Comparison of ENCODE assay signal across 8 cellular contexts in the genomic region with DNA sequence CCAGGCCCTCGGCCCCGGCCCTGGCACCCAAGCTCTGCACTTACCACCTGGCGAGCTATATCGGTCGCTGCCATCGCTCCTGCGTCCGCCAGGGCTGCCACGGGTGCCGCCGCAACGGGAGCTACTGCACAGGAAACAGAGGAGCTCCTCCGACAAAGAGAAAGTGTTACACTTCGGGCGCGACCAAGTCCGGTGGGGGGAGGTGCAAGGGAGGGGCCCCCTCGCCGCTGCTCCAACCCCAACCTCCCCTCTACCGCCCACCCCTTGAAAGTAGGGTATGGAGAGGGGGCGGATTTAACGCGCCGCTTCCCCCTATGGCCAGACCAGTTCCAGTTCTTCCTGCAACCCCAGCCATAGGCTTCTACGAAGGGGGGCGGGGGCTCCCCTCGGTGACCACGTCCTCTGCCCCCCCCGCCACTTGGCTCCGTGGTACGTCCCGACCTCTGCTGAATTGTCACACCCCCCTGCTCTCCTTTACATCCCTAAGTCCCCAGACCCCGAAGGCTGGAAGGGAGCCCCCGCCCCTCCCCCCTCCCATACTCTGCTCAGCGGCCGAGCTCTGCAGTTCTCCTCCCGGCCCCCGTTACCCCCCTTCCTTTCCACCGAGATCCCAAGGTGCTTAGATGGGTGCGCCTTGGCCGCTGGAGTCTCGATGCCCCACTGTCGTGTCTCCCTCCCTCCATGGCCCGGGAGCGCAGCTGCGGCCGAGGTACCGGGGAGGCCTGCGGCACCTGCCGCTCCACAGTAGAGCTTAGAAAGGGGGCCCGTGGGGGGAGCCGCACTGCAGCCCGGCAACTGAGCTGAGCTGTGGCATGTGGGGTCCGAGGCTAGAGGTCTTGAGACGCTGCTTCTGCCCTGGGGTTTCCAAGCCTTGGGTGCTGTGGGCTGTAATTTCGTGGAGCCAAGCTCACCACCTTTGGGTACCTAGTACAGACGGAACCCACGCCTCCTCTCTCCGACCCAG. TPM values are rescaled to one million over a fixed set of nuclear protein-coding genes. Genes with fewer than 3 reads are reported as not detected.
A peak's percentile ranks its signal among the peaks of the same experiment; 100 is the strongest.
DNase-seq lines count a peak whose midpoint lies in the region; ATAC-seq, FAIRE-seq and TF ChIP-seq lines count a peak whose summit lies in the region.

A gene (minus strand): TSS at position 137 of the 964 bp plus-strand sequence. CDS start 63 bp downstream, at position 74.

- no peak for FAIRE-seq in pancreas (lab: Jason Lieb, UNC)

- peak within 1 kb of the TSS; percentile 100 for H3K27ac Mint-ChIP-seq in activated naive CD4-positive, alpha-beta T cell treated with anti-CD3 and anti-CD28 coated beads for 36 hours

- no peaks in the 10 kb centered on the region for H3K27me3 Mint-ChIP-seq in activated naive CD4-positive, alpha-beta T cell treated with anti-CD3 and anti-CD28 coated beads for 36 hours (ENCODE audit: low read depth)

- H3K9ac ChIP-seq in KMS-11, result peak within 1 kb of the TSS; percentile 79
- H3K9ac ChIP-seq in SK-N-SH, result peak within 1 kb of the TSS; percentile 57; the same call in 1 of the 2 replicates

- H3K4me3 ChIP-seq in KMS-11 (IDR thresholded peaks at IDR 0.05; ENCODE audit: insufficient read depth, low read depth, low read length) (no peak within 1 kb of the TSS), SK-N-SH (ENCODE audit: low read depth in 2 of 2, low read length in 1 of 2) (peak within 1 kb of the TSS; percentile 59 to 62), pancreas (peak within 1 kb of the TSS; percentile 44 to 60 (median 50)), tibial nerve (peak within 1 kb of the TSS; percentile 52 to 76 (median 63))

- peak; percentile 83 for DNase-seq in EL
- DNase-seq in SK-N-SH, result peak; percentile 88
- peak; percentile 86 for DNase-seq in activated naive CD4-positive, alpha-beta T cell treated with anti-CD3 and anti-CD28 coated beads for 36 hours
- peak in 41 of 42 donors; percentile 1 to 70 (median 43) for DNase-seq in head of caudate nucleus
- DNase-seq in pancreas, result peak; percentile 37 to 81 (median 56)
- DNase-seq in tibial nerve (ENCODE audit: low spot score in 2 of 2), result peak; percentile 26 to 42

- H3K27me3 ChIP-seq in KMS-11 (ENCODE audit: insufficient read depth, low read depth) (no peaks in the 10 kb centered on the region), SK-N-SH (ENCODE audit: insufficient read depth) (peaks cover 37% of the 10 kb centered on the region), pancreas (no peaks in the 10 kb centered on the region), tibial nerve (no peaks in the 10 kb centered on the region)

- H4K20me1 ChIP-seq in KMS-11 (ENCODE audit: insufficient read depth) (no peaks in the 10 kb centered on the region), SK-N-SH (ENCODE audit: insufficient read depth) (no peaks in the 10 kb centered on the region)

- H3K9me3 ChIP-seq in SK-N-SH (no peaks in the 10 kb centered on the region), pancreas (no peaks in the 10 kb centered on the region), tibial nerve (no peaks in the 10 kb centered on the region)

- no peak for TF ChIP-seq POLR2A in tibial nerve (IDR thresholded peaks at IDR 0.05)

- peak within 1 kb of the TSS; percentile 95 for H3K4me3 Mint-ChIP-seq in activated naive CD4-positive, alpha-beta T cell treated with anti-CD3 and anti-CD28 coated beads for 36 hours

- H3K36me3 ChIP-seq in KMS-11 (ENCODE audit: insufficient read depth) (no peaks in the 10 kb centered on the region), SK-N-SH (replicated peaks in 1 of 2; ENCODE audit: control insufficient read depth in 1 of 2, insufficient read depth in 2 of 2, low read length in 1 of 2) (no peaks in the 10 kb centered on the region), pancreas (no peaks in the 10 kb centered on the region), tibial nerve (no peaks in the 10 kb centered on the region)

- CTCF ChIA-PET in SK-N-SH (lab: Yijun Ruan, JAX), result interaction anchor here (1.0 to 1.7 kb wide), 5 partner anchors 18 to 83 kb away, joined by 3 to 4 read pairs (median 4); no protein-coding TSS in a partner anchor
- CTCF ChIA-PET in activated naive CD4-positive, alpha-beta T cell treated with anti-CD3 and anti-CD28 coated beads for 36 hours (lab: Charles Lee), result interaction anchor here (0.6 to 1.9 kb wide), 6 partner anchors 16 to 177 kb away, joined by 3 to 6 read pairs (median 4); no protein-coding TSS in a partner anchor

- intact Hi-C loops in activated naive CD4-positive, alpha-beta T cell treated with anti-CD3 and anti-CD28 coated beads for 36 hours (cut with micrococcal nuclease), result loop anchor here (1.0 to 5.0 kb wide), 7 partner anchors 63 to 250 kb away; a partner anchor contains a TSS
- intact Hi-C loops in head of caudate nucleus (cut with DNase I) (no loop called here), pancreas (cut with DNase I) (no loop called here)

- ATAC-seq in GM21723 (IDR thresholded peaks at IDR 0.05; ENCODE audit: unreplicated experiment) (peak; percentile 69), pancreas (peak; percentile 73 to 86 (median 84))

- H3K4me1 ChIP-seq in KMS-11 (ENCODE audit: low read depth, poor library complexity, severe bottlenecking) (peaks cover 32% of the 10 kb centered on the region), SK-N-SH (ENCODE audit: control insufficient read depth in 1 of 2, insufficient read depth in 2 of 2, low read depth in 1 of 2, low read length in 1 of 2) (peaks cover 0 to 13% of the 10 kb centered on the region in 2 experiments; a peak in 1 of 4 replicates), pancreas (no peaks in the 10 kb centered on the region), tibial nerve (peaks cover 0 to 17% (median 0%) of the 10 kb centered on the region in 4 donors)

- no peak for TF ChIP-seq RAD21 in SK-N-SH (IDR thresholded peaks at IDR 0.05; ENCODE audit: low read length)

- TF ChIP-seq EP300 in SK-N-SH (IDR thresholded peaks at IDR 0.05; ENCODE audit: borderline replicate concordance in 1 of 2, low read depth in 1 of 2, low read length in 1 of 2), result no peak
- TF ChIP-seq EP300 in tibial nerve (IDR thresholded peaks at IDR 0.05), result peak in 1 of 2 donors; percentile 63

- TF ChIP-seq CTCF in KMS-11 (conservative IDR thresholded peaks at IDR 0.05; ENCODE audit: low read depth, low read length), result no peak
- TF ChIP-seq CTCF in SK-N-SH (IDR thresholded peaks at IDR 0.05), result no peak; the same call in 1 of the 2 replicates
- TF ChIP-seq CTCF in pancreas (IDR thresholded peaks at IDR 0.05), result no peak
- TF ChIP-seq CTCF in tibial nerve (IDR thresholded peaks at IDR 0.05), result peak in 2 of 5 experiments; percentile 31 to 40

- no peaks in the 10 kb centered on the region for H3K9me2 ChIP-seq in SK-N-SH

- H3K4me2 ChIP-seq in KMS-11 (peak within 1 kb of the TSS; percentile 93), SK-N-SH (peak within 1 kb of the TSS; percentile 66)

- POLR2A ChIA-PET in SK-N-SH (lab: Yijun Ruan, JAX), result interaction anchor here (0.9 to 1.9 kb wide), 5 partner anchors 19 to 98 kb away, joined by 4 to 7 read pairs (median 4); a partner anchor contains a TSS

- WGBS in SK-N-SH (ENCODE audit: low lambda C conversion rate), result 27% methylated on average over 26 of the region's 59 CpGs
- 14 to 29% methylated on average over 53 to 55 of the region's 59 CpGs for WGBS in pancreas, 2 donors
- WGBS in tibial nerve, 2 donors, result 0 to 43% methylated on average over 10 to 41 of the region's 59 CpGs

- peaks cover 10% of the 10 kb centered on the region for H3K36me3 Mint-ChIP-seq in activated naive CD4-positive, alpha-beta T cell treated with anti-CD3 and anti-CD28 coated beads for 36 hours (ENCODE audit: low read depth)

- peak within 1 kb of the TSS; percentile 58 for H3K27ac ChIP-seq in KMS-11
- H3K27ac ChIP-seq in SK-N-SH (ENCODE audit: low read depth in 2 of 2, low read length in 1 of 2), result peak within 1 kb of the TSS; percentile 18 to 72; a peak in 3 of 4 replicates
- H3K27ac ChIP-seq in pancreas, result peak within 1 kb of the TSS in 3 of 4 donors; percentile 7 to 53 (median 39)
- peak within 1 kb of the TSS; percentile 48 to 80 (median 78) for H3K27ac ChIP-seq in tibial nerve

- H2AFZ ChIP-seq in KMS-11 (ENCODE audit: low read depth) (peak within 1 kb of the TSS; percentile 79), SK-N-SH (ENCODE audit: low read depth) (peak within 1 kb of the TSS; percentile 74; the same call in 1 of the 2 replicates)

- H3K79me2 ChIP-seq in KMS-11 (ENCODE audit: insufficient read depth, low read depth) (peaks cover 41% of the 10 kb centered on the region), SK-N-SH (ENCODE audit: insufficient read depth) (peaks cover 35% of the 10 kb centered on the region)

- no peaks in the 10 kb centered on the region for H3F3A ChIP-seq in SK-N-SH (replicated peaks; ENCODE audit: insufficient read depth)

- H3K4me1 Mint-ChIP-seq in activated naive CD4-positive, alpha-beta T cell treated with anti-CD3 and anti-CD28 coated beads for 36 hours (ENCODE audit: low read depth), result peaks cover 10% of the 10 kb centered on the region

- H3K9me3 Mint-ChIP-seq in activated naive CD4-positive, alpha-beta T cell treated with anti-CD3 and anti-CD28 coated beads for 36 hours, result no peaks in the 10 kb centered on the region

TF ChIP-seq in SK-N-SH, 30 proteins besides CTCF, POLR2A, EP300 and RAD21 (continues in another document):
- TF ChIP-seq FOSL2 (IDR thresholded peaks at IDR 0.05; ENCODE audit: borderline replicate concordance, low read depth) (no peak), MEF2A (IDR thresholded peaks at IDR 0.05; ENCODE audit: borderline replicate concordance, low read depth) (no peak), POLR2AphosphoS5 (IDR thresholded peaks at IDR 0.05; ENCODE audit: low read depth, low read length) (0 out of 2 replicates have a peak, but pooled peaks have one; percentile 31)
- TF ChIP-seq, protein P1, sequence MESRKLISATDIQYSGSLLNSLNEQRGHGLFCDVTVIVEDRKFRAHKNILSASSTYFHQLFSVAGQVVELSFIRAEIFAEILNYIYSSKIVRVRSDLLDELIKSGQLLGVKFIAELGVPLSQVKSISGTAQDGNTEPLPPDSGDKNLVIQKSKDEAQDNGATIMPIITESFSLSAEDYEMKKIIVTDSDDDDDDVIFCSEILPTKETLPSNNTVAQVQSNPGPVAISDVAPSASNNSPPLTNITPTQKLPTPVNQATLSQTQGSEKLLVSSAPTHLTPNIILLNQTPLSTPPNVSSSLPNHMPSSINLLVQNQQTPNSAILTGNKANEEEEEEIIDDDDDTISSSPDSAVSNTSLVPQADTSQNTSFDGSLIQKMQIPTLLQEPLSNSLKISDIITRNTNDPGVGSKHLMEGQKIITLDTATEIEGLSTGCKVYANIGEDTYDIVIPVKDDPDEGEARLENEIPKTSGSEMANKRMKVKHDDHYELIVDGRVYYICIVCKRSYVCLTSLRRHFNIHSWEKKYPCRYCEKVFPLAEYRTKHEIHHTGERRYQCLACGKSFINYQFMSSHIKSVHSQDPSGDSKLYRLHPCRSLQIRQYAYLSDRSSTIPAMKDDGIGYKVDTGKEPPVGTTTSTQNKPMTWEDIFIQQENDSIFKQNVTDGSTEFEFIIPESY (IDR thresholded peaks at IDR 0.05; ENCODE audit: borderline replicate concordance, low read depth), result no peak

RNA-seq across cellular contexts. Expression of the gene that starts here (rescaled TPM):
- polyA plus RNA-seq in SK-N-SH (2012; rRNA removed), result 33.1 and 36.3 TPM in 2 replicates
- polyA plus RNA-seq in SK-N-SH (2012; cell fraction: cytosol; rRNA removed), result 29.5 and 36.9 TPM in 2 replicates
- polyA plus RNA-seq in SK-N-SH (2012; cell fraction: nucleus; rRNA removed), result 22.0 and 24.7 TPM in 2 replicates
- 100 to 1,000 TPM; 137 to 143 TPM for total RNA-seq in activated naive CD4-positive, alpha-beta T cell treated with anti-CD3 and anti-CD28 coated beads for 36 hours
- 10 to 100 TPM in 1 of 6 donors, 1 to 10 TPM in 5; 1.5 to 10.2 (median 3.8) TPM for total RNA-seq in pancreas
- 1 to 10 TPM; 2.4 to 4.3 TPM for polyA plus RNA-seq in pancreas
- 10 to 100 TPM; 18.8 to 35.8 (median 29.7) TPM for total RNA-seq in tibial nerve

Comparison
In these comparisons a context has a peak if more than half of its experiments do, and no peak if none do; other contexts are left out.
1. DNase-seq: peak in every context shown above with its lines; median percentile 88 in SK-N-SH; 86 in activated naive CD4-positive, alpha-beta T cell treated with anti-CD3 and anti-CD28 coated beads for 36 hours; 83 in EL; 56 in pancreas; 43 in head of caudate nucleus; 34 in tibial nerve.